8 cellular contexts compared by ENCODE assay signal in genomic region chr7:96111405-96111804, GRCh38.
"Had no signal": no experiment of that assay in that cellular context is flagged by ENCODE, and none has a peak within 500 bp of the region (broad histone marks: within the 10 kb centered on the region; RNA-seq: fewer than 3 reads in every experiment).

No MANE protein-coding gene starts in this region.

- ATAC-seq: HepG2, K562 had no signal

- FAIRE-seq: HepG2, HTR-8/SVneo, K562 had no signal

- H3K27ac ChIP-seq: HL-60, KMS-11 had no signal

- H3K4me3 ChIP-seq: K562 had no signal

- H3K4me2 ChIP-seq: KMS-11 had no signal

- H3K9ac ChIP-seq: KMS-11 had no signal

- DNase-seq: IMR-90, KBM-7, KG1 had no signal
